ENCODE assay signal across 8 cellular contexts in the genomic region with DNA sequence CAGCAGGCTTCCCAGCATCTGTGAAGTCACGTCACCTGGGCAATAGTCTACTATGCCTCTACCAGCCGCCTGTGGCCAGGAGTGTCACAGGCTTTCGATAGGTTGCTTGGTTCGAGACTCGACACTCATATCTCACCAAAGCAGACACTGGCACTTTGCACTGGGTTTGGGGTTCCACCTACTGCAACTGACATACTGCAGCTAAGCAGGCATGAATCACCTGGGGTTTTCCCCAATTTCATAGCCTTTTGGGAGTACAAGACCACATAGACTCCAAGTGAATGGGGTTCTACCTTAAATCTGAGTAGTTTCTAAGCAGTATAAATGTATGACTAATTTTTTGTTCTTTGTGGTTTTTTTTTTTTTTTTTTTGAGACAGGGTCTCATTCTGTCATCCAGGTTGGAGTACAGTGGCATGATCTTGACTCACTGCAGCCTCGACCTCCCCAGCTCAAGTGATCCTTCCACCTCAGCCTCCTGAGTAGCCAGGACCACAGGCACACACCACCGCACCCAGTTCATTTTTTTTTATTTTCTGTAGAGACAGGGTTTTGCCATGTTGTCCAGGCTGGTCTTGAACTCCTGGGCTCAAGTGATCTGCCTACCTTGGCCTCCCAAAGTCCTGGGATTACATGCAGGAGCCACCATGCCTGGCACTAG. TPM values are rescaled to one million over a fixed set of nuclear protein-coding genes. Genes with fewer than 3 reads are reported as not detected.
DNase-seq lines count a peak whose midpoint lies in the region; ATAC-seq and TF ChIP-seq lines count a peak whose summit lies in the region.

No MANE protein-coding gene starts in this region.

- H3K27ac Mint-ChIP-seq in activated CD8-positive, alpha-beta T cell treated with anti-CD3 and anti-CD28 coated beads for 36 hours = peak overlapping the region; percentile 34
- H3K27ac Mint-ChIP-seq in natural killer cell treated with Interleukin-12 subunit alpha and Interleukin-12 subunit beta and Interleukin-15 and Interleukin-18, amount 100 ng/mL, for 72 hours = peak overlapping the region; percentile 62 to 84

- no peak for TF ChIP-seq CTCF in activated CD8-positive, alpha-beta T cell treated with anti-CD3 and anti-CD28 coated beads for 36 hours (IDR thresholded peaks at IDR 0.05)

- H3K9me3 Mint-ChIP-seq in activated CD8-positive, alpha-beta T cell treated with anti-CD3 and anti-CD28 coated beads for 36 hours = no peaks in the 10 kb centered on the region
- H3K9me3 Mint-ChIP-seq in natural killer cell treated with Interleukin-12 subunit alpha and Interleukin-12 subunit beta and Interleukin-15 and Interleukin-18, amount 100 ng/mL, for 72 hours = no peaks in the 10 kb centered on the region

- in situ Hi-C loops in KBM-7 (cut with MboI; ENCODE audit: low pct_unique_long_range_greater_than_20kb, low sequenced_read_pairs) = loop anchor here (25.0 kb wide), 1 partner anchor 193 kb away; a partner anchor contains a TSS

- no peaks in the 10 kb centered on the region for H3K36me3 Mint-ChIP-seq in activated CD8-positive, alpha-beta T cell treated with anti-CD3 and anti-CD28 coated beads for 36 hours (ENCODE audit: low read depth)
- H3K36me3 Mint-ChIP-seq in natural killer cell treated with Interleukin-12 subunit alpha and Interleukin-12 subunit beta and Interleukin-15 and Interleukin-18, amount 100 ng/mL, for 72 hours = no peaks in the 10 kb centered on the region

- H3K27me3 Mint-ChIP-seq in activated CD8-positive, alpha-beta T cell treated with anti-CD3 and anti-CD28 coated beads for 36 hours = no peaks in the 10 kb centered on the region
- no peaks in the 10 kb centered on the region for H3K27me3 Mint-ChIP-seq in natural killer cell treated with Interleukin-12 subunit alpha and Interleukin-12 subunit beta and Interleukin-15 and Interleukin-18, amount 100 ng/mL, for 72 hours

- intact Hi-C loops in activated CD8-positive, alpha-beta T cell treated with anti-CD3 and anti-CD28 coated beads for 36 hours (cut with micrococcal nuclease) = loop anchor here (2.0 kb wide), 1 partner anchor 189 kb away; a partner anchor contains a TSS

- peaks cover 26% of the 10 kb centered on the region for H3K4me1 Mint-ChIP-seq in activated CD8-positive, alpha-beta T cell treated with anti-CD3 and anti-CD28 coated beads for 36 hours (ENCODE audit: low read depth)
- H3K4me1 Mint-ChIP-seq in natural killer cell treated with Interleukin-12 subunit alpha and Interleukin-12 subunit beta and Interleukin-15 and Interleukin-18, amount 100 ng/mL, for 72 hours (ENCODE audit: low read depth in 2 of 2) = peaks cover 44 to 45% of the 10 kb centered on the region in 2 donors

- DNase-seq in activated CD8-positive, alpha-beta T cell treated with anti-CD3 and anti-CD28 coated beads for 36 hours = peak; percentile 91
- DNase-seq in natural killer cell treated with Interleukin-12 subunit alpha and Interleukin-12 subunit beta and Interleukin-15 and Interleukin-18, amount 100 ng/mL, for 72 hours (ENCODE audit: low spot score) = no peak
- DNase-seq in OCI-M2 (lab: John Stamatoyannopoulos, UW; ENCODE audit: unreplicated experiment) (no peak), OCI-M1 (lab: John Stamatoyannopoulos, UW) (no peak), KBM-7 (no peak), NCI-H1092 (lab: John Stamatoyannopoulos, UW) (no peak)

- ATAC-seq in GM18502 (IDR thresholded peaks at IDR 0.05; ENCODE audit: poor library complexity, unreplicated experiment) = peak; percentile 85
- ATAC-seq in HG02798 (IDR thresholded peaks at IDR 0.05; ENCODE audit: poor library complexity, unreplicated experiment) = peak; percentile 86
- ATAC-seq in activated CD8-positive, alpha-beta T cell treated with anti-CD3 and anti-CD28 coated beads for 36 hours = peak; percentile 96
- ATAC-seq in natural killer cell treated with Interleukin-12 subunit alpha and Interleukin-12 subunit beta and Interleukin-15 and Interleukin-18, amount 100 ng/mL, for 72 hours = peak; percentile 96 to 99

- no peak overlapping the region for H3K4me3 Mint-ChIP-seq in activated CD8-positive, alpha-beta T cell treated with anti-CD3 and anti-CD28 coated beads for 36 hours
- peak overlapping the region; percentile 46 for H3K4me3 Mint-ChIP-seq in natural killer cell treated with Interleukin-12 subunit alpha and Interleukin-12 subunit beta and Interleukin-15 and Interleukin-18, amount 100 ng/mL, for 72 hours

- POLR2A ChIA-PET in activated CD8-positive, alpha-beta T cell treated with anti-CD3 and anti-CD28 coated beads for 36 hours (lab: Charles Lee) = interaction anchor here (0.7 to 2.1 kb wide), 5 partner anchors 19 to 215 kb away, joined by 3 to 7 read pairs (median 5); a partner anchor contains a TSS

- CTCF ChIA-PET in activated CD8-positive, alpha-beta T cell treated with anti-CD3 and anti-CD28 coated beads for 36 hours (lab: Charles Lee) = interaction anchor here (1.0 to 3.6 kb wide), 6 partner anchors 19 to 199 kb away, joined by 3 to 14 read pairs (median 5); a partner anchor contains a TSS

RNA-seq across cellular contexts. Expression of a gene that starts 32.1 kb away (rescaled TPM):
- total RNA-seq in activated CD8-positive, alpha-beta T cell treated with anti-CD3 and anti-CD28 coated beads for 36 hours = 10 to 100 TPM; 15.5 to 17.6 TPM
- 10 to 100 TPM; 14.9 to 16.6 TPM for total RNA-seq in natural killer cell treated with Interleukin-12 subunit alpha and Interleukin-12 subunit beta and Interleukin-15 and Interleukin-18, amount 100 ng/mL, for 72 hours

RNA-seq across cellular contexts. Expression of a gene that starts 32.2 kb away (rescaled TPM):
- total RNA-seq in activated CD8-positive, alpha-beta T cell treated with anti-CD3 and anti-CD28 coated beads for 36 hours = 10 to 100 TPM; 18.4 to 18.8 TPM
- total RNA-seq in natural killer cell treated with Interleukin-12 subunit alpha and Interleukin-12 subunit beta and Interleukin-15 and Interleukin-18, amount 100 ng/mL, for 72 hours = 10 to 100 TPM; 14.2 to 15.4 TPM

RNA-seq across cellular contexts. Expression of a gene that starts 52.4 kb away (rescaled TPM):
- total RNA-seq in activated CD8-positive, alpha-beta T cell treated with anti-CD3 and anti-CD28 coated beads for 36 hours = 1 to 10 TPM; 3.3 to 7.7 TPM
- 1 to 10 TPM; 2.3 to 7.3 TPM for total RNA-seq in natural killer cell treated with Interleukin-12 subunit alpha and Interleukin-12 subunit beta and Interleukin-15 and Interleukin-18, amount 100 ng/mL, for 72 hours
